Comparison of ENCODE assay signal across 1 cellular context in the genomic region with DNA sequence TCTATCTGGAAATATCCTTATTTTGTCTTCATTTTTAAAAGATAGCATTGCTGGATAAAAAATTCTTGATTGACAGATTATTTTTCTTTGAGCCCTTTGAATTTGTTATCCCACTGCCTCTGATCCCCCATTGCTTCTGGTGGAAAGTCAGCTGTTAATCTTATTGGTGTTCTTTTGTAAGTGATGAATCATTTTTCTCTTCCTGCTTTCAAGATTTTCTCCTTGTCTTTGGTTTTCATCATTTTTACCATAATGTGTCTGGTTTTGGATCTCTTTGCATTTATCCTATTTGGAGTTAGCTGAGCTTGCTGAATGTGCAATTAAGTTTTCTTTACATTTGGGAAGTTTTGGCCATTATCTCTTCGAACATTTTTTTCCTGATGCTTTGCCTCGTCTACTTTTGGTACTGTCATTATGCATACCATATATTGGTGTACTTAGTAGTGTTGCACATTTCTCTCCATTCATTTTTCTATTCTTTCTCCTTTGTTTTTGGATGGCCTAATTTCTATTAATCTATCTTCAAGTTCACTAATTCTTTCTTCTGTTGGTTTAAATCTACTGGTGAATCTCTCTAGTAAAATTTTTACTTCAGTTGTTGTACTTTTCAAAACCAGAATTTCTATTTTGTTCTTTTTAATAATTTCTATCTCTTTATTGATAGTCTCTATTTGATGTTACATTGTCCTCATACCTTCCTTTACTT.
TF ChIP-seq lines count a peak whose summit lies in the region.

No MANE protein-coding gene starts in this region.

TF ChIP-seq in K562, 482 proteins besides CTCF, POLR2A, EP300 and RAD21 (continued from another document and continues in another):
- TF ChIP-seq ELK3 (CRISPR knock-in tag; IDR thresholded peaks at IDR 0.05), result no peak
- no peak for TF ChIP-seq GATAD2B (IDR thresholded peaks at IDR 0.05; ENCODE audit: borderline replicate concordance)
- no peak for TF ChIP-seq ARID3A (IDR thresholded peaks at IDR 0.05; ENCODE audit: borderline replicate concordance, low read depth, low read length)
- TF ChIP-seq ZNF707 (CRISPR knock-in tag; conservative IDR thresholded peaks at IDR 0.05), result no peak
- TF ChIP-seq KHSRP (IDR thresholded peaks at IDR 0.05), result no peak
- TF ChIP-seq, protein P1, sequence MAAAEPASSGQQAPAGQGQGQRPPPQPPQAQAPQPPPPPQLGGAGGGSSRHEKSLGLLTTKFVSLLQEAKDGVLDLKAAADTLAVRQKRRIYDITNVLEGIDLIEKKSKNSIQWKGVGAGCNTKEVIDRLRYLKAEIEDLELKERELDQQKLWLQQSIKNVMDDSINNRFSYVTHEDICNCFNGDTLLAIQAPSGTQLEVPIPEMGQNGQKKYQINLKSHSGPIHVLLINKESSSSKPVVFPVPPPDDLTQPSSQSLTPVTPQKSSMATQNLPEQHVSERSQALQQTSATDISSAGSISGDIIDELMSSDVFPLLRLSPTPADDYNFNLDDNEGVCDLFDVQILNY (CRISPR knock-in tag; IDR thresholded peaks at IDR 0.05), result no peak
- TF ChIP-seq ZNF140 (CRISPR knock-in tag; IDR thresholded peaks at IDR 0.05), result no peak
- TF ChIP-seq ZFP1 (CRISPR knock-in tag; IDR thresholded peaks at IDR 0.05), result no peak
- TF ChIP-seq HMGN3 (IDR thresholded peaks at IDR 0.05; ENCODE audit: borderline replicate concordance, extremely low read depth, insufficient read length, low read depth, low read length), result no peak
- TF ChIP-seq, protein P2, sequence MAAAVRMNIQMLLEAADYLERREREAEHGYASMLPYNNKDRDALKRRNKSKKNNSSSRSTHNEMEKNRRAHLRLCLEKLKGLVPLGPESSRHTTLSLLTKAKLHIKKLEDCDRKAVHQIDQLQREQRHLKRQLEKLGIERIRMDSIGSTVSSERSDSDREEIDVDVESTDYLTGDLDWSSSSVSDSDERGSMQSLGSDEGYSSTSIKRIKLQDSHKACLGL (CRISPR knock-in tag; IDR thresholded peaks at IDR 0.05; ENCODE audit: borderline replicate concordance, poor library complexity, severe bottlenecking), result no peak
- no peak for TF ChIP-seq OTX1 (CRISPR knock-in tag; IDR thresholded peaks at IDR 0.05)
- TF ChIP-seq, protein P3, sequence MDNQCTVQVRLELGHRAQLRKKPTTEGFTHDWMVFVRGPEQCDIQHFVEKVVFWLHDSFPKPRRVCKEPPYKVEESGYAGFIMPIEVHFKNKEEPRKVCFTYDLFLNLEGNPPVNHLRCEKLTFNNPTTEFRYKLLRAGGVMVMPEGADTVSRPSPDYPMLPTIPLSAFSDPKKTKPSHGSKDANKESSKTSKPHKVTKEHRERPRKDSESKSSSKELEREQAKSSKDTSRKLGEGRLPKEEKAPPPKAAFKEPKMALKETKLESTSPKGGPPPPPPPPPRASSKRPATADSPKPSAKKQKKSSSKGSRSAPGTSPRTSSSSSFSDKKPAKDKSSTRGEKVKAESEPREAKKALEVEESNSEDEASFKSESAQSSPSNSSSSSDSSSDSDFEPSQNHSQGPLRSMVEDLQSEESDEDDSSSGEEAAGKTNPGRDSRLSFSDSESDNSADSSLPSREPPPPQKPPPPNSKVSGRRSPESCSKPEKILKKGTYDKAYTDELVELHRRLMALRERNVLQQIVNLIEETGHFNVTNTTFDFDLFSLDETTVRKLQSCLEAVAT (IDR thresholded peaks at IDR 0.05), result 0 out of 4 replicates have a peak, but pooled peaks of 1 of the 2 experiments have one; percentile 14
- no peak for TF ChIP-seq POLR2H (tag; IDR thresholded peaks at IDR 0.05; ENCODE audit: low read depth)
- no peak for TF ChIP-seq ADNP (tag; IDR thresholded peaks at IDR 0.05)
- no peak for TF ChIP-seq CHD4 (IDR thresholded peaks at IDR 0.05; ENCODE audit: insufficient read depth, insufficient replicate concordance, low read depth, low read length, poor library complexity, severe bottlenecking)
- TF ChIP-seq EGR1 (conservative IDR thresholded peaks at IDR 0.05), result no peak
- no peak for TF ChIP-seq CEBPZ (IDR thresholded peaks at IDR 0.05; ENCODE audit: borderline replicate concordance, low read depth, low read length)
- no peak for TF ChIP-seq STAG1 (CRISPR knock-in tag; IDR thresholded peaks at IDR 0.05; ENCODE audit: borderline replicate concordance)
- TF ChIP-seq PHTF2 (CRISPR knock-in tag; IDR thresholded peaks at IDR 0.05), result no peak
- no peak for TF ChIP-seq HOMEZ (CRISPR knock-in tag; IDR thresholded peaks at IDR 0.05)
- TF ChIP-seq, protein P4, sequence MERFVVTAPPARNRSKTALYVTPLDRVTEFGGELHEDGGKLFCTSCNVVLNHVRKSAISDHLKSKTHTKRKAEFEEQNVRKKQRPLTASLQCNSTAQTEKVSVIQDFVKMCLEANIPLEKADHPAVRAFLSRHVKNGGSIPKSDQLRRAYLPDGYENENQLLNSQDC (CRISPR knock-in tag; IDR thresholded peaks at IDR 0.05), result no peak
- TF ChIP-seq ZNF507 (tag; conservative IDR thresholded peaks at IDR 0.05), result no peak
- no peak for TF ChIP-seq RB1 (IDR thresholded peaks at IDR 0.05; ENCODE audit: low read depth)
- no peak for TF ChIP-seq EP400 (IDR thresholded peaks at IDR 0.05)
- no peak for TF ChIP-seq SOX6 (IDR thresholded peaks at IDR 0.05)
- TF ChIP-seq, protein P5, sequence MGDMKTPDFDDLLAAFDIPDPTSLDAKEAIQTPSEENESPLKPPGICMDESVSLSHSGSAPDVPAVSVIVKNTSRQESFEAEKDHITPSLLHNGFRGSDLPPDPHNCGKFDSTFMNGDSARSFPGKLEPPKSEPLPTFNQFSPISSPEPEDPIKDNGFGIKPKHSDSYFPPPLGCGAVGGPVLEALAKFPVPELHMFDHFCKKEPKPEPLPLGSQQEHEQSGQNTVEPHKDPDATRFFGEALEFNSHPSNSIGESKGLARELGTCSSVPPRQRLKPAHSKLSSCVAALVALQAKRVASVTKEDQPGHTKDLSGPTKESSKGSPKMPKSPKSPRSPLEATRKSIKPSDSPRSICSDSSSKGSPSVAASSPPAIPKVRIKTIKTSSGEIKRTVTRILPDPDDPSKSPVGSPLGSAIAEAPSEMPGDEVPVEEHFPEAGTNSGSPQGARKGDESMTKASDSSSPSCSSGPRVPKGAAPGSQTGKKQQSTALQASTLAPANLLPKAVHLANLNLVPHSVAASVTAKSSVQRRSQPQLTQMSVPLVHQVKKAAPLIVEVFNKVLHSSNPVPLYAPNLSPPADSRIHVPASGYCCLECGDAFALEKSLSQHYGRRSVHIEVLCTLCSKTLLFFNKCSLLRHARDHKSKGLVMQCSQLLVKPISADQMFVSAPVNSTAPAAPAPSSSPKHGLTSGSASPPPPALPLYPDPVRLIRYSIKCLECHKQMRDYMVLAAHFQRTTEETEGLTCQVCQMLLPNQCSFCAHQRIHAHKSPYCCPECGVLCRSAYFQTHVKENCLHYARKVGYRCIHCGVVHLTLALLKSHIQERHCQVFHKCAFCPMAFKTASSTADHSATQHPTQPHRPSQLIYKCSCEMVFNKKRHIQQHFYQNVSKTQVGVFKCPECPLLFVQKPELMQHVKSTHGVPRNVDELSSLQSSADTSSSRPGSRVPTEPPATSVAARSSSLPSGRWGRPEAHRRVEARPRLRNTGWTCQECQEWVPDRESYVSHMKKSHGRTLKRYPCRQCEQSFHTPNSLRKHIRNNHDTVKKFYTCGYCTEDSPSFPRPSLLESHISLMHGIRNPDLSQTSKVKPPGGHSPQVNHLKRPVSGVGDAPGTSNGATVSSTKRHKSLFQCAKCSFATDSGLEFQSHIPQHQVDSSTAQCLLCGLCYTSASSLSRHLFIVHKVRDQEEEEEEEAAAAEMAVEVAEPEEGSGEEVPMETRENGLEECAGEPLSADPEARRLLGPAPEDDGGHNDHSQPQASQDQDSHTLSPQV (IDR thresholded peaks at IDR 0.05), result 0 out of 2 replicates have a peak, but pooled peaks have one; percentile 16
- TF ChIP-seq ZKSCAN3 (CRISPR knock-in tag; IDR thresholded peaks at IDR 0.05), result no peak
- no peak for TF ChIP-seq HMG20A (CRISPR knock-in tag; conservative IDR thresholded peaks at IDR 0.05)
- TF ChIP-seq TOE1 (IDR thresholded peaks at IDR 0.05; ENCODE audit: borderline replicate concordance), result no peak
- no peak for TF ChIP-seq TOE1 (CRISPR knock-in tag; IDR thresholded peaks at IDR 0.05; ENCODE audit: borderline replicate concordance, low read depth)
- 0 out of 2 replicates have a peak, but pooled peaks have one; percentile 14 for TF ChIP-seq ATF7 (IDR thresholded peaks at IDR 0.05)
- TF ChIP-seq, protein P6, sequence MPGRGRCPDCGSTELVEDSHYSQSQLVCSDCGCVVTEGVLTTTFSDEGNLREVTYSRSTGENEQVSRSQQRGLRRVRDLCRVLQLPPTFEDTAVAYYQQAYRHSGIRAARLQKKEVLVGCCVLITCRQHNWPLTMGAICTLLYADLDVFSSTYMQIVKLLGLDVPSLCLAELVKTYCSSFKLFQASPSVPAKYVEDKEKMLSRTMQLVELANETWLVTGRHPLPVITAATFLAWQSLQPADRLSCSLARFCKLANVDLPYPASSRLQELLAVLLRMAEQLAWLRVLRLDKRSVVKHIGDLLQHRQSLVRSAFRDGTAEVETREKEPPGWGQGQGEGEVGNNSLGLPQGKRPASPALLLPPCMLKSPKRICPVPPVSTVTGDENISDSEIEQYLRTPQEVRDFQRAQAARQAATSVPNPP (IDR thresholded peaks at IDR 0.05; ENCODE audit: borderline replicate concordance, insufficient read depth, insufficient read length), result no peak
- TF ChIP-seq, protein P7, sequence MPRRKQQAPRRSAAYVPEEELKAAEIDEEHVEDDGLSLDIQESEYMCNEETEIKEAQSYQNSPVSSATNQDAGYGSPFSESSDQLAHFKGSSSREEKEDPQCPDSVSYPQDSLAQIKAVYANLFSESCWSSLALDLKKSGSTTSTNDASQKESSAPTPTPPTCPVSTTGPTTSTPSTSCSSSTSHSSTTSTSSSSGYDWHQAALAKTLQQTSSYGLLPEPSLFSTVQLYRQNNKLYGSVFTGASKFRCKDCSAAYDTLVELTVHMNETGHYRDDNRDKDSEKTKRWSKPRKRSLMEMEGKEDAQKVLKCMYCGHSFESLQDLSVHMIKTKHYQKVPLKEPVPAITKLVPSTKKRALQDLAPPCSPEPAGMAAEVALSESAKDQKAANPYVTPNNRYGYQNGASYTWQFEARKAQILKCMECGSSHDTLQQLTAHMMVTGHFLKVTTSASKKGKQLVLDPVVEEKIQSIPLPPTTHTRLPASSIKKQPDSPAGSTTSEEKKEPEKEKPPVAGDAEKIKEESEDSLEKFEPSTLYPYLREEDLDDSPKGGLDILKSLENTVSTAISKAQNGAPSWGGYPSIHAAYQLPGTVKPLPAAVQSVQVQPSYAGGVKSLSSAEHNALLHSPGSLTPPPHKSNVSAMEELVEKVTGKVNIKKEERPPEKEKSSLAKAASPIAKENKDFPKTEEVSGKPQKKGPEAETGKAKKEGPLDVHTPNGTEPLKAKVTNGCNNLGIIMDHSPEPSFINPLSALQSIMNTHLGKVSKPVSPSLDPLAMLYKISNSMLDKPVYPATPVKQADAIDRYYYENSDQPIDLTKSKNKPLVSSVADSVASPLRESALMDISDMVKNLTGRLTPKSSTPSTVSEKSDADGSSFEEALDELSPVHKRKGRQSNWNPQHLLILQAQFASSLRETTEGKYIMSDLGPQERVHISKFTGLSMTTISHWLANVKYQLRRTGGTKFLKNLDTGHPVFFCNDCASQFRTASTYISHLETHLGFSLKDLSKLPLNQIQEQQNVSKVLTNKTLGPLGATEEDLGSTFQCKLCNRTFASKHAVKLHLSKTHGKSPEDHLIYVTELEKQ (CRISPR knock-in tag; IDR thresholded peaks at IDR 0.05), result no peak
- no peak for TF ChIP-seq HNRNPUL1 (IDR thresholded peaks at IDR 0.05; ENCODE audit: low read length)
